ENCODE assay signal across 8 cellular contexts in genomic region chr6:30060634-30060981, GRCh38. TPM values are rescaled to one million over a fixed set of nuclear protein-coding genes. Genes with fewer than 3 reads are reported as not detected.
DNase-seq lines count a peak whose midpoint lies in the region; FAIRE-seq and TF ChIP-seq lines count a peak whose summit lies in the region.

No MANE protein-coding gene starts in this region.

- H4K91ac ChIP-seq in H9 (ENCODE audit: insufficient read length, low read depth, low read length), result no peak overlapping the region

- H2BK20ac ChIP-seq in H9 (ENCODE audit: low read depth, low read length, poor library complexity, severe bottlenecking), result no peak overlapping the region

- no peak overlapping the region for H3T11ph ChIP-seq in H9 (ENCODE audit: low read length)

- H3K56ac ChIP-seq in H9 (ENCODE audit: insufficient read length, low read depth, low read length), result no peak overlapping the region

- peak overlapping the region; percentile 63 for H4K5ac ChIP-seq in H9 (ENCODE audit: insufficient read length, low read depth, low read length)

- H3K23ac ChIP-seq in H9 (ENCODE audit: insufficient read length, low read depth, low read length), result no peak overlapping the region

- H3K9me2 ChIP-seq in OCI-LY1 (ENCODE audit: low read depth, low read length), result no peaks in the 10 kb centered on the region

- no peaks in the 10 kb centered on the region; a peak in 1 of 5 replicates for H3K9me3 Mint-ChIP-seq in H9
- no peaks in the 10 kb centered on the region for H3K9me3 Mint-ChIP-seq in chondrocyte (ENCODE audit: low read depth)

- H3K23me2 ChIP-seq in H9 (ENCODE audit: insufficient read length, low read depth, low read length, poor library complexity, severe bottlenecking), result peaks cover 16% of the 10 kb centered on the region

- no peak overlapping the region for H2BK5ac ChIP-seq in H9 (ENCODE audit: insufficient read length, low read length)

- no peak overlapping the region for H2BK15ac ChIP-seq in H9 (ENCODE audit: low read depth, low read length)

- H3F3A ChIP-seq in OCI-LY1 (ENCODE audit: insufficient read depth, low read length), result no peaks in the 10 kb centered on the region

- H3K9ac ChIP-seq in ES-I3 (ENCODE audit: low read depth, low read length) (peak overlapping the region; percentile 88), H9 (ENCODE audit: extremely low read depth, insufficient read length, low read length) (peak overlapping the region; percentile 63), OCI-LY1 (ENCODE audit: low read length) (peak overlapping the region; percentile 96), liver (ENCODE audit: low read depth in 1 of 2, low read length in 2 of 2) (peak overlapping the region; percentile 92 to 94)

- no CpG with 5 or more reads among the region's 20 CpGs for WGBS in H9 (ENCODE audit: extremely low coverage, insufficient read length, low lambda C conversion rate)
- WGBS in liver, result under 1% methylated on average over 20 of the region's 20 CpGs

- peak overlapping the region; percentile 12 for H2AFZ ChIP-seq in H9 (ENCODE audit: low read length)
- peak overlapping the region; percentile 76; the same call in 1 of the 2 replicates for H2AFZ ChIP-seq in OCI-LY1 (ENCODE audit: low read length)

- H3K9me3 ChIP-seq in ES-I3 (ENCODE audit: control insufficient read depth, insufficient read depth, low read length), result no peaks in the 10 kb centered on the region
- no peaks in the 10 kb centered on the region for H3K9me3 ChIP-seq in H9 (ENCODE audit: control insufficient read depth, low read depth, low read length)
- H3K9me3 ChIP-seq in OCI-LY1 (ENCODE audit: low read length), result no peaks in the 10 kb centered on the region
- no peaks in the 10 kb centered on the region for H3K9me3 ChIP-seq in liver (ENCODE audit: control insufficient read depth in 4 of 4, low read length in 3 of 4)

- no peaks in the 10 kb centered on the region for H3K79me1 ChIP-seq in H9 (ENCODE audit: insufficient read depth, low read depth, low read length, poor library complexity, severe bottlenecking)

- H3K4me1 ChIP-seq in ES-I3 (ENCODE audit: insufficient read depth, low read length), result peaks cover 4% of the 10 kb centered on the region
- H3K4me1 ChIP-seq in H9 (ENCODE audit: insufficient read depth, low read length), result 0 out of 2 replicates have a peak, but pooled peaks cover 4% of the 10 kb centered on the region
- H3K4me1 ChIP-seq in OCI-LY1 (ENCODE audit: insufficient read depth, low read length, severe bottlenecking), result peaks cover 35% of the 10 kb centered on the region
- H3K4me1 ChIP-seq in liver (ENCODE audit: control insufficient read depth in 4 of 4, insufficient read depth in 4 of 4, low read length in 3 of 4), result peaks cover 1 to 30% (median 20%) of the 10 kb centered on the region in 4 donors

- H3K27me3 Mint-ChIP-seq in H9 (ENCODE audit: low read depth) (no peaks in the 10 kb centered on the region), chondrocyte (ENCODE audit: low read depth) (no peaks in the 10 kb centered on the region)

- no peak overlapping the region for H2BK12ac ChIP-seq in H9 (ENCODE audit: insufficient read length, low read depth, low read length)

- H3K14ac ChIP-seq in H9 (ENCODE audit: insufficient read depth, low read length), result peak overlapping the region; percentile 30; the same call in 1 of the 2 replicates

- H2BK120ac ChIP-seq in H9 (ENCODE audit: low read depth, low read length, poor library complexity, severe bottlenecking), result no peak overlapping the region

- DNase-seq in H9 (no peak), chondrocyte (ENCODE audit: low spot score) (no peak), substantia nigra (lab: John Stamatoyannopoulos, UW) (peak in 10 of 49 donors; percentile 30 to 60 (median 46)), HTR-8/SVneo (ENCODE audit: insufficient read length, low spot score) (no peak), SKM-1 treated with dmso at 0.1 percent for 144 hours (lab: John Stamatoyannopoulos, UW; ENCODE audit: unreplicated experiment) (no peak)

- TF ChIP-seq CTCF in H9 (conservative IDR thresholded peaks at IDR 0.05) (no peak), OCI-LY1 (IDR thresholded peaks at IDR 0.05; ENCODE audit: low read length) (no peak), chondrocyte (IDR thresholded peaks at IDR 0.05) (no peak), liver (IDR thresholded peaks at IDR 0.05; ENCODE audit: low read depth, low read length, missing input control) (no peak)

- TF ChIP-seq RAD21 in liver (IDR thresholded peaks at IDR 0.05), result no peak

- H3K79me2 ChIP-seq in H9 (ENCODE audit: insufficient read depth, low read length) (no peaks in the 10 kb centered on the region), OCI-LY1 (ENCODE audit: insufficient read depth, low read length) (no peaks in the 10 kb centered on the region; the same call in 1 of the 2 replicates)

- H4K8ac ChIP-seq in H9 (replicated peaks; ENCODE audit: insufficient read length, low read depth, low read length), result no peak overlapping the region

- H3K36me3 Mint-ChIP-seq in H9 (ENCODE audit: insufficient read depth in 1 of 3, low read depth in 3 of 3), result peaks cover 1 to 10% (median 10%) of the 10 kb centered on the region in 3 experiments; a peak in 6 of 7 replicates
- peaks cover 5% of the 10 kb centered on the region for H3K36me3 Mint-ChIP-seq in chondrocyte (ENCODE audit: low read depth)

- peak overlapping the region; percentile 95 to 97 for H3K4me3 Mint-ChIP-seq in H9
- H3K4me3 Mint-ChIP-seq in chondrocyte (ENCODE audit: unreplicated experiment), result peak overlapping the region; percentile 98

- H3K4me2 ChIP-seq in H9 (ENCODE audit: insufficient read depth, insufficient read length, low read length), result peak overlapping the region; percentile 86
- H3K4me2 ChIP-seq in OCI-LY1 (ENCODE audit: low read length), result peak overlapping the region; percentile 92

- no peak overlapping the region for H3K27ac ChIP-seq in H9 (ENCODE audit: insufficient read length, low read depth, low read length)
- peak overlapping the region; percentile 27 for H3K27ac ChIP-seq in OCI-LY1 (ENCODE audit: low read depth, low read length, poor library complexity, severe bottlenecking)
- H3K27ac ChIP-seq in liver (ENCODE audit: low read depth in 1 of 2, low read length in 2 of 2), result peak overlapping the region; percentile 93 to 95
- peak overlapping the region; percentile 86 for H3K27ac ChIP-seq in substantia nigra (ENCODE audit: low read depth, low read length, poor library complexity, severe bottlenecking)

- no peak for FAIRE-seq in HTR-8/SVneo (lab: Jason Lieb, UNC)

- H3K4me3 ChIP-seq in OCI-LY1 (ENCODE audit: low read depth, low read length, poor library complexity, severe bottlenecking) (peak overlapping the region; percentile 92), liver (ENCODE audit: low read depth in 1 of 3, low read length in 3 of 3) (peak overlapping the region; percentile 52 to 97 (median 96))

- no peaks in the 10 kb centered on the region for H3K27me3 ChIP-seq in H9 (ENCODE audit: insufficient read depth, low read length)
- H3K27me3 ChIP-seq in OCI-LY1 (ENCODE audit: insufficient read depth, low read length), result no peaks in the 10 kb centered on the region
- no peaks in the 10 kb centered on the region for H3K27me3 ChIP-seq in liver (ENCODE audit: control insufficient read depth in 4 of 4, insufficient read depth in 4 of 4, low read length in 3 of 4)

- H3K36me3 ChIP-seq in ES-I3 (ENCODE audit: insufficient read depth, low read length) (no peaks in the 10 kb centered on the region; the same call in 1 of the 2 replicates), OCI-LY1 (ENCODE audit: insufficient read depth, low read length) (peaks cover 28% of the 10 kb centered on the region; the same call in 1 of the 2 replicates), liver (ENCODE audit: control insufficient read depth in 4 of 4, insufficient read depth in 3 of 4, low read depth in 1 of 4, low read length in 3 of 4) (peaks cover 0 to 24% (median 15%) of the 10 kb centered on the region in 4 donors)

- H3K4me1 Mint-ChIP-seq in H9 (peaks cover 7 to 16% of the 10 kb centered on the region in 2 experiments), chondrocyte (ENCODE audit: low read depth) (peaks cover 30% of the 10 kb centered on the region)

- H3K4ac ChIP-seq in H9 (ENCODE audit: low read depth, low read length), result no peak overlapping the region; the same call in 1 of the 2 replicates

- no peaks in the 10 kb centered on the region for H4K20me1 ChIP-seq in H9 (ENCODE audit: control insufficient read depth, insufficient read depth, insufficient read length)
- no peaks in the 10 kb centered on the region for H4K20me1 ChIP-seq in OCI-LY1 (ENCODE audit: insufficient read depth, low read length)

- peak overlapping the region; percentile 77 for H3K18ac ChIP-seq in H9 (ENCODE audit: insufficient read length, low read depth, low read length)

- H2AK5ac ChIP-seq in H9 (ENCODE audit: insufficient read length, low read length), result no peak overlapping the region

- H3K27ac Mint-ChIP-seq in H9, result peak overlapping the region; percentile 76 to 98 (median 98)
- H3K27ac Mint-ChIP-seq in chondrocyte (ENCODE audit: unreplicated experiment), result peak overlapping the region; percentile 97

TF ChIP-seq in liver, 16 proteins besides CTCF, POLR2A, EP300 and RAD21:
- no peak for TF ChIP-seq ATF3 (IDR thresholded peaks at IDR 0.05)
- TF ChIP-seq YY1 (IDR thresholded peaks at IDR 0.05), result no peak

RNA-seq across cellular contexts. Expression of gene POLR1H, which starts 0.5 kb away (rescaled TPM):
- 31.9 and 33.1 TPM in 2 replicates for total RNA-seq in H9 (2021)
- total RNA-seq in chondrocyte, result 15.2 to 18.2 TPM (median 15.5 TPM) in 3 replicates
- 10 to 100 TPM in 1 of 2 donors, 1 to 10 TPM in 1; 7.0 to 17.2 TPM for total RNA-seq in liver
- 10 to 100 TPM; 16.3 to 27.5 TPM for polyA plus RNA-seq in liver

RNA-seq across cellular contexts. Expression of gene PPP1R11, which starts 6.4 kb away (rescaled TPM):
- 22.7 and 23.8 TPM in 2 replicates for total RNA-seq in H9 (2021)
- 45.0 to 49.7 TPM (median 47.1 TPM) in 3 replicates for total RNA-seq in chondrocyte
- 10 to 100 TPM in 1 of 2 donors, 1 to 10 TPM in 1; 7.8 to 12.1 TPM for total RNA-seq in liver
- polyA plus RNA-seq in liver, result 10 to 100 TPM; 26.9 to 30.9 TPM

RNA-seq across cellular contexts. Expression of gene RNF39, which starts 15.0 kb away (rescaled TPM):
- total RNA-seq in H9 (2021), result 0.26 and 0.39 TPM in 2 replicates
- total RNA-seq in chondrocyte, result not detected in 3 replicates
- total RNA-seq in liver, result not detected
- under 1 TPM; 0.03 to 0.13 TPM for polyA plus RNA-seq in liver

RNA-seq across cellular contexts. Expression of gene TRIM31, which starts 52.3 kb away (rescaled TPM):
- total RNA-seq in H9 (2021) (not detected in 2 replicates), chondrocyte (not detected in 3 replicates), liver (under 1 TPM; 0.17 to 0.79 TPM)
- 1 to 10 TPM in 1 of 2 donors, under 1 TPM in 1; 0.16 to 1.3 TPM for polyA plus RNA-seq in liver
